ENCODE assay signal across 17 cellular contexts in the genomic region with DNA sequence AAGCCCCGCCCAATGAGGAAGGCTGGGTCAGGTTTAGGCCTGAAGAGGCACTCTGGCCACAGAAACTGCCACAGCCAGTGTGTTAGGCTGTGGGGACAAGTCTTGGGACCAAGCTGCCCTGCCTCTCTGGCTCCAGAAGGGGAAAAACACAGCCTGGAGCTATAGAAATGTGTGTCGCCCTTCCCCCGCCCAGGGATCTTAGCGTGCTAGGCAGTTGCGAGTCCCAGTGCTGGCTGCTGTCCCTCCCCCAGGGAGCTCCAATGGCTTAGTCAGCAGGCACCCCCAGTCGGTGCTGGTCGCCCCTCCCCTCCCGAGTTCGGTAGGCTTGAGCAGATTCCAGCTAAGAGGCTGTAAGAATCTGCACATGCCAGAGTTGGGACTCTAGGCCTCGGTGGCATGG.
DNase-seq lines count a peak whose midpoint lies in the region; ATAC-seq and TF ChIP-seq lines count a peak whose summit lies in the region.
"Had no signal": no experiment of that assay in that cellular context is flagged by ENCODE, and none has a peak within 500 bp of the region (broad histone marks: within the 10 kb centered on the region; RNA-seq: fewer than 3 reads in every experiment).

No MANE protein-coding gene starts in this region.

- H3K9ac ChIP-seq in ES-I3 (ENCODE audit: low read depth, low read length) (peak overlapping the region; percentile 35; the same call in 1 of the 2 replicates), HUES6 (ENCODE audit: low read length) (peak overlapping the region; percentile 38), MM.1S (ENCODE audit: low read length) (no peak overlapping the region)
- H3K9ac ChIP-seq: GM23248 had no signal

- H3K79me2 ChIP-seq in MM.1S (ENCODE audit: low read length): no peaks in the 10 kb centered on the region

- H3K9me3 ChIP-seq in ES-I3 (ENCODE audit: control insufficient read depth, insufficient read depth, low read length): no peaks in the 10 kb centered on the region
- H3K9me3 ChIP-seq in HUES6 (ENCODE audit: control insufficient read depth, insufficient read depth, low read depth, low read length): no peaks in the 10 kb centered on the region
- H3K9me3 ChIP-seq in MM.1S (replicated peaks; ENCODE audit: insufficient read depth, low read length): no peaks in the 10 kb centered on the region

- H3K4me3 ChIP-seq in HUES6 (ENCODE audit: low read depth, low read length) (peak overlapping the region; percentile 44), MM.1S (ENCODE audit: low read length) (no peak overlapping the region)
- H3K4me3 ChIP-seq: GM23248 had no signal

- H2AFZ ChIP-seq in MM.1S (ENCODE audit: low read length): no peak overlapping the region
- H2AFZ ChIP-seq: GM23248 had no signal

- H3F3A ChIP-seq in MM.1S (ENCODE audit: insufficient read depth, low read length): no peaks in the 10 kb centered on the region

- H3K4me1 ChIP-seq in ES-I3 (ENCODE audit: insufficient read depth, low read length) (no peaks in the 10 kb centered on the region), HUES6 (ENCODE audit: control insufficient read depth, insufficient read depth, low read length) (peaks cover 13% of the 10 kb centered on the region), MM.1S (ENCODE audit: low read length) (no peaks in the 10 kb centered on the region)

- H3K36me3 ChIP-seq in ES-I3 (ENCODE audit: insufficient read depth, low read length) (no peaks in the 10 kb centered on the region), HUES6 (ENCODE audit: control insufficient read depth, insufficient read depth, low read length) (no peaks in the 10 kb centered on the region), MM.1S (replicated peaks; ENCODE audit: insufficient read depth, low read length) (no peaks in the 10 kb centered on the region)

- no peak overlapping the region for H3K4me2 ChIP-seq in MM.1S (ENCODE audit: low read depth, low read length)

- no peak for ATAC-seq in GM19395 (IDR thresholded peaks at IDR 0.05; ENCODE audit: unreplicated experiment)

- DNase-seq in ecto neural progenitor cell (ENCODE audit: low spot score): peak; percentile 56
- peak; percentile 20 for DNase-seq in iPS-NIHi11 (ENCODE audit: low spot score)
- no peak for DNase-seq in MM.1S
- no peak for DNase-seq in activated CD4-positive, CD25-positive, alpha-beta regulatory T cell treated with anti-CD3 and anti-CD28 coated beads, Interleukin-2, amount 50 U/mL, for 72 hours
- no peak for DNase-seq in NCI-H146 (lab: John Stamatoyannopoulos, UW)
- DNase-seq: Calu3; CD4-positive, alpha-beta memory T cell; GM23248; HFFc6; IMR-90; Kasumi-1; NCI-H1105 treated with DMSO at 0.1 percent for 48 hours; NCI-H187 treated with DMSO at 0.1 percent for 48 hours; NCI-H748 treated with DMSO at 0.1 percent for 48 hours had no signal

- H3K27me3 ChIP-seq in HUES6 (ENCODE audit: control insufficient read depth, insufficient read depth, low read length): no peaks in the 10 kb centered on the region
- no peaks in the 10 kb centered on the region for H3K27me3 ChIP-seq in MM.1S (replicated peaks; ENCODE audit: insufficient read depth, low read length)

- no peak for TF ChIP-seq CTCF in MM.1S (IDR thresholded peaks at IDR 0.05; ENCODE audit: low read length)

- no peak overlapping the region; the same call in 1 of the 2 replicates for H3K27ac ChIP-seq in HUES6 (ENCODE audit: low read depth, low read length)
- no peak overlapping the region for H3K27ac ChIP-seq in MM.1S (ENCODE audit: low read length)
- H3K27ac ChIP-seq: GM23248 had no signal

- H4K20me1 ChIP-seq in MM.1S (ENCODE audit: insufficient read depth, low read length): no peaks in the 10 kb centered on the region

- H3K9me2 ChIP-seq in MM.1S (replicated peaks; ENCODE audit: insufficient read depth, low read length): no peaks in the 10 kb centered on the region

Comparison
In these comparisons a context has a peak if more than half of its experiments do, and no peak if none do; other contexts are left out.
1. DNase-seq: peak in ecto neural progenitor cell (single experiment) and iPS-NIHi11 (single experiment); none in MM.1S (single experiment), activated CD4-positive, CD25-positive, alpha-beta regulatory T cell treated with anti-CD3 and anti-CD28 coated beads, Interleukin-2, amount 50 U/mL, for 72 hours (single experiment) and NCI-H146 (single experiment).